ENCODE assay signal across 9 cellular contexts in genomic region chr6:116476021-116476678, GRCh38. TPM values are rescaled to one million over a fixed set of nuclear protein-coding genes. Genes with fewer than 3 reads are reported as not detected.
DNase-seq lines count a peak whose midpoint lies in the region; ATAC-seq and TF ChIP-seq lines count a peak whose summit lies in the region.
"Had no signal": no experiment of that assay in that cellular context is flagged by ENCODE, and none has a peak within 500 bp of the region (broad histone marks: within the 10 kb centered on the region; RNA-seq: fewer than 3 reads in every experiment).

No MANE protein-coding gene starts in this region.

- H3K9me3 ChIP-seq in DND-41 (ENCODE audit: insufficient read depth, low read length, severe bottlenecking), result no peaks in the 10 kb centered on the region

- peak overlapping the region; percentile 70 for H2AFZ ChIP-seq in DND-41 (ENCODE audit: low read depth, low read length)

- peaks cover 30% of the 10 kb centered on the region for H3K4me1 ChIP-seq in DND-41 (ENCODE audit: insufficient read depth, low read length)

- DNase-seq in DND-41 (peak; percentile 71), activated B cell treated with CpG ODN at 0.5 μM for 24 hours (no peak), NCI-H748 (lab: John Stamatoyannopoulos, UW; ENCODE audit: unreplicated experiment) (no peak), T-helper 9 cell (no peak), hypothalamus (lab: John Stamatoyannopoulos, UW) (no peak)

- H3K79me2 ChIP-seq in DND-41 (ENCODE audit: insufficient read depth, low read length), result no peaks in the 10 kb centered on the region

- CTCF ChIA-PET in activated B cell treated with CpG ODN at 0.5 μM for 24 hours (lab: Charles Lee), result interaction anchor here (1.4 kb wide), 1 partner anchor 189 kb away, joined by 3 read pairs; no protein-coding TSS in a partner anchor

- H3K9me3 Mint-ChIP-seq in activated B cell treated with CpG ODN at 0.5 μM for 24 hours, result peaks cover 8% of the 10 kb centered on the region
- peaks cover 4% of the 10 kb centered on the region for H3K9me3 Mint-ChIP-seq in stimulated activated memory B cell treated with anti-CD40 and anti-IgM and Interleukin-4, amounts not matched to agents 10 μg/mL and 1 μg/mL and 100 μg/mL, for 72 hours

- H3K36me3 ChIP-seq in DND-41 (ENCODE audit: insufficient read depth, low read length), result no peaks in the 10 kb centered on the region

- H3K27ac ChIP-seq in DND-41 (ENCODE audit: low read length), result peak overlapping the region; percentile 66

- POLR2A ChIA-PET in activated B cell treated with CpG ODN at 0.5 μM for 24 hours (lab: Charles Lee), result interaction anchor here (1.3 kb wide), 1 partner anchor 14 kb away, joined by 5 read pairs; no protein-coding TSS in a partner anchor

- no peak overlapping the region for H3K4me3 ChIP-seq in DND-41 (ENCODE audit: low read depth in 1 of 2, low read length in 2 of 2)

- H4K20me1 ChIP-seq in DND-41 (ENCODE audit: insufficient read depth, low read length), result no peaks in the 10 kb centered on the region

- H3K4me3 Mint-ChIP-seq in activated B cell treated with CpG ODN at 0.5 μM for 24 hours, result peak overlapping the region; percentile 70
- H3K4me3 Mint-ChIP-seq in stimulated activated memory B cell treated with anti-CD40 and anti-IgM and Interleukin-4, amounts not matched to agents 10 μg/mL and 1 μg/mL and 100 μg/mL, for 72 hours, result peak overlapping the region; percentile 68

- H3K27me3 Mint-ChIP-seq in activated B cell treated with CpG ODN at 0.5 μM for 24 hours, result no peaks in the 10 kb centered on the region
- no peaks in the 10 kb centered on the region for H3K27me3 Mint-ChIP-seq in stimulated activated memory B cell treated with anti-CD40 and anti-IgM and Interleukin-4, amounts not matched to agents 10 μg/mL and 1 μg/mL and 100 μg/mL, for 72 hours

- ATAC-seq in DND-41 (ENCODE audit: insufficient read depth, low read depth) (peak; percentile 99), GM19397 (IDR thresholded peaks at IDR 0.05; ENCODE audit: unreplicated experiment) (peak; percentile 100), HG03342 (IDR thresholded peaks at IDR 0.05; ENCODE audit: unreplicated experiment) (peak; percentile 100), activated B cell treated with CpG ODN at 0.5 μM for 24 hours (ENCODE audit: low read depth) (peak; percentile 97)
- peak; percentile 99 for ATAC-seq in stimulated activated memory B cell treated with anti-CD40 and anti-IgM and Interleukin-4, amounts not matched to agents 10 μg/mL and 1 μg/mL and 100 μg/mL, for 72 hours
- ATAC-seq: HCT116 had no signal

- peak overlapping the region; percentile 17; the same call in 1 of the 2 replicates for H3K9ac ChIP-seq in DND-41 (ENCODE audit: low read depth, low read length)

- peak overlapping the region; percentile 38 for H3K4me2 ChIP-seq in DND-41 (ENCODE audit: insufficient read depth, low read length)

- H3K27ac Mint-ChIP-seq in activated B cell treated with CpG ODN at 0.5 μM for 24 hours, result peak overlapping the region; percentile 93
- H3K27ac Mint-ChIP-seq in stimulated activated memory B cell treated with anti-CD40 and anti-IgM and Interleukin-4, amounts not matched to agents 10 μg/mL and 1 μg/mL and 100 μg/mL, for 72 hours, result peak overlapping the region; percentile 86

- peaks cover 34% of the 10 kb centered on the region for H3K4me1 Mint-ChIP-seq in activated B cell treated with CpG ODN at 0.5 μM for 24 hours
- H3K4me1 Mint-ChIP-seq in stimulated activated memory B cell treated with anti-CD40 and anti-IgM and Interleukin-4, amounts not matched to agents 10 μg/mL and 1 μg/mL and 100 μg/mL, for 72 hours, result peaks cover 36% of the 10 kb centered on the region

- no peaks in the 10 kb centered on the region for H3K27me3 ChIP-seq in DND-41 (ENCODE audit: insufficient read depth, low read length, poor library complexity)

- H3K36me3 Mint-ChIP-seq in activated B cell treated with CpG ODN at 0.5 μM for 24 hours (ENCODE audit: low read depth), result no peaks in the 10 kb centered on the region
- no peaks in the 10 kb centered on the region for H3K36me3 Mint-ChIP-seq in stimulated activated memory B cell treated with anti-CD40 and anti-IgM and Interleukin-4, amounts not matched to agents 10 μg/mL and 1 μg/mL and 100 μg/mL, for 72 hours

- intact Hi-C loops in activated B cell treated with CpG ODN at 0.5 μM for 24 hours (cut with micrococcal nuclease), result loop anchor here (1.0 to 2.0 kb wide), 5 partner anchors 11 to 106 kb away; partner anchors contain the start of gene DSE

- TF ChIP-seq CTCF in DND-41 (IDR thresholded peaks at IDR 0.05; ENCODE audit: borderline replicate concordance, extremely low read depth, low read length, poor library complexity, severe bottlenecking), result no peak
- no peak for TF ChIP-seq CTCF in activated B cell treated with CpG ODN at 0.5 μM for 24 hours (IDR thresholded peaks at IDR 0.05)

RNA-seq across cellular contexts. Expression of gene CALHM6, which starts 15.0 kb away (rescaled TPM):
- 15.0 and 16.5 TPM in 2 replicates for total RNA-seq in activated B cell treated with CpG ODN at 0.5 μM for 24 hours

RNA-seq across cellular contexts. Expression of gene CALHM5, which starts 35.3 kb away (rescaled TPM):
- total RNA-seq in activated B cell treated with CpG ODN at 0.5 μM for 24 hours, result not detected in 2 replicates
